ENCODE assay signal across 8 cellular contexts in the genomic region with DNA sequence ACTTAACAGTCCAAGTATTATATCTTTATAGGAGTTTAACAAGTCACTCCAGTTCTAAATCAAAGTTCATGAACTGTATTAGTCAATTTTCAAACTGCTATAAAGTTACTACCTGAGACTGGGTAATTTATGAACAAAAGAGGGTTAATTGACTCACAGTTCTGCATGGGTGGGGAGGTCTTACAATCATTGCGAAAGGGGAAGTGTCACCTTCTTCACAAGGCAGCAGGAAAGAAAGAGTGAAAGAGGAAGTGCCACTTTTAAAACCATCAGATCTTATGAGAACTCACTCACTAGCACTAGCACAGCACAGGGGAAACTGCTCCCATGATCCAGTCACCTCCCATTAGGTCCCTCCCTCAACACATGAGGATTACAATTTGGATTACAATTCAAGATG.
DNase-seq lines count a peak whose midpoint lies in the region; ATAC-seq and TF ChIP-seq lines count a peak whose summit lies in the region.

No MANE protein-coding gene starts in this region.

- ATAC-seq in activated naive CD4-positive, alpha-beta T cell treated with anti-CD3 and anti-CD28 coated beads, Interleukin-2, amount 50 U/mL, for 72 hours, result peak; percentile 34 to 88
- ATAC-seq in HG03097 (IDR thresholded peaks at IDR 0.05; ENCODE audit: low FRiP score, unreplicated experiment) (peak; percentile 99), upper lobe of right lung (peak; percentile 69)

- 36% methylated on average over 1 of the region's 1 CpG for WGBS in suprapubic skin

- TF ChIP-seq POLR2A in suprapubic skin (IDR thresholded peaks at IDR 0.05), result no peak

- H3K9me3 Mint-ChIP-seq in activated naive CD4-positive, alpha-beta T cell treated with anti-CD3 and anti-CD28 coated beads, Interleukin-2, amount 50 U/mL, for 72 hours, result peaks cover 17 to 22% of the 10 kb centered on the region in 2 donors
- H3K9me3 Mint-ChIP-seq in activated naive CD4-positive, alpha-beta T cell treated with anti-CD3 and anti-CD28 coated beads, Interleukin-2, amount 10 ng/mL, durations not matched to agents 7 days and 5 days, result peaks cover 10% of the 10 kb centered on the region

- CTCF ChIA-PET in activated naive CD4-positive, alpha-beta T cell treated with anti-CD3 and anti-CD28 coated beads, Interleukin-2, amount 10 ng/mL, durations not matched to agents 7 days and 5 days (lab: Charles Lee), result no interaction called here

- peak overlapping the region; percentile 28 for H3K4me3 ChIP-seq in SU-DHL-6 (ENCODE audit: insufficient read depth, low read length, poor library complexity, severe bottlenecking)
- H3K4me3 ChIP-seq in upper lobe of right lung, result no peak overlapping the region
- no peak overlapping the region for H3K4me3 ChIP-seq in suprapubic skin

- H3K4me3 Mint-ChIP-seq in activated naive CD4-positive, alpha-beta T cell treated with anti-CD3 and anti-CD28 coated beads, Interleukin-2, amount 10 ng/mL, durations not matched to agents 7 days and 5 days, result no peak overlapping the region

- TF ChIP-seq CTCF in SU-DHL-6 (IDR thresholded peaks at IDR 0.05; ENCODE audit: insufficient read depth, low read length, poor library complexity, severe bottlenecking), result no peak
- TF ChIP-seq CTCF in upper lobe of right lung (IDR thresholded peaks at IDR 0.05), result no peak
- no peak for TF ChIP-seq CTCF in suprapubic skin (IDR thresholded peaks at IDR 0.05)

- no peaks in the 10 kb centered on the region for H3K79me2 ChIP-seq in SU-DHL-6 (ENCODE audit: insufficient read depth, low read length)

- TF ChIP-seq EP300 in suprapubic skin (IDR thresholded peaks at IDR 0.05), result no peak

- H3K27ac ChIP-seq in SU-DHL-6 (ENCODE audit: low read depth, low read length) (peak overlapping the region; percentile 65), upper lobe of right lung (no peak overlapping the region), suprapubic skin (no peak overlapping the region)

- no peak for DNase-seq in activated naive CD4-positive, alpha-beta T cell treated with anti-CD3 and anti-CD28 coated beads, Interleukin-2, amount 50 U/mL, for 72 hours (ENCODE audit: low spot score in 2 of 2)
- DNase-seq in activated naive CD4-positive, alpha-beta T cell treated with anti-CD3 and anti-CD28 coated beads, Interleukin-2, amount 10 ng/mL, durations not matched to agents 7 days and 5 days, result no peak
- no peak for DNase-seq in upper lobe of right lung
- DNase-seq in suprapubic skin (ENCODE audit: low spot score in 2 of 2), result no peak
- no peak for DNase-seq in DMS79 (lab: John Stamatoyannopoulos, UW)
- no peak for DNase-seq in DMS53 (lab: John Stamatoyannopoulos, UW)

- no peak overlapping the region for H3K27ac Mint-ChIP-seq in activated naive CD4-positive, alpha-beta T cell treated with anti-CD3 and anti-CD28 coated beads, Interleukin-2, amount 50 U/mL, for 72 hours
- no peak overlapping the region for H3K27ac Mint-ChIP-seq in activated naive CD4-positive, alpha-beta T cell treated with anti-CD3 and anti-CD28 coated beads, Interleukin-2, amount 10 ng/mL, durations not matched to agents 7 days and 5 days

- H3K4me1 ChIP-seq in upper lobe of right lung (no peaks in the 10 kb centered on the region), suprapubic skin (no peaks in the 10 kb centered on the region)

- no peaks in the 10 kb centered on the region for H4K20me1 ChIP-seq in SU-DHL-6 (ENCODE audit: low read depth, low read length)

- H2AFZ ChIP-seq in SU-DHL-6 (ENCODE audit: low read depth, low read length, severe bottlenecking), result peak overlapping the region; percentile 96

- H3K9me3 ChIP-seq in SU-DHL-6 (ENCODE audit: insufficient read depth, low read length) (peaks cover 8% of the 10 kb centered on the region; the same call in 1 of the 2 replicates), upper lobe of right lung (no peaks in the 10 kb centered on the region), suprapubic skin (peaks cover 4% of the 10 kb centered on the region)

- intact Hi-C loops in upper lobe of right lung (cut with DNase I), result no loop called here

- no peaks in the 10 kb centered on the region for H3K27me3 ChIP-seq in SU-DHL-6 (ENCODE audit: low read length)
- no peaks in the 10 kb centered on the region for H3K27me3 ChIP-seq in upper lobe of right lung
- H3K27me3 ChIP-seq in suprapubic skin, result no peaks in the 10 kb centered on the region

- H3K4me2 ChIP-seq in SU-DHL-6 (ENCODE audit: low read depth, low read length, poor library complexity, severe bottlenecking), result peak overlapping the region; percentile 60

- H3K36me3 ChIP-seq in SU-DHL-6 (ENCODE audit: low read length), result no peaks in the 10 kb centered on the region
- H3K36me3 ChIP-seq in upper lobe of right lung, result no peaks in the 10 kb centered on the region
- no peaks in the 10 kb centered on the region for H3K36me3 ChIP-seq in suprapubic skin

- peaks cover 4% of the 10 kb centered on the region for H3K27me3 Mint-ChIP-seq in activated naive CD4-positive, alpha-beta T cell treated with anti-CD3 and anti-CD28 coated beads, Interleukin-2, amount 10 ng/mL, durations not matched to agents 7 days and 5 days

- H3K36me3 Mint-ChIP-seq in activated naive CD4-positive, alpha-beta T cell treated with anti-CD3 and anti-CD28 coated beads, Interleukin-2, amount 50 U/mL, for 72 hours, result peaks cover 14 to 20% of the 10 kb centered on the region in 2 donors
- no peaks in the 10 kb centered on the region for H3K36me3 Mint-ChIP-seq in activated naive CD4-positive, alpha-beta T cell treated with anti-CD3 and anti-CD28 coated beads, Interleukin-2, amount 10 ng/mL, durations not matched to agents 7 days and 5 days

- H3F3A ChIP-seq in SU-DHL-6 (ENCODE audit: insufficient read depth), result no peaks in the 10 kb centered on the region; the same call in none of the 2 replicates

- peaks cover 3% of the 10 kb centered on the region for H3K4me1 Mint-ChIP-seq in activated naive CD4-positive, alpha-beta T cell treated with anti-CD3 and anti-CD28 coated beads, Interleukin-2, amount 10 ng/mL, durations not matched to agents 7 days and 5 days

- no peak overlapping the region for H3K9ac ChIP-seq in SU-DHL-6 (ENCODE audit: low read length)

- H3K9me2 ChIP-seq in SU-DHL-6 (replicated peaks; ENCODE audit: insufficient read depth, low read length), result no peaks in the 10 kb centered on the region
